In genomic region chr2:183811281-183811680, GRCh38 we compare ENCODE assay signal across 23 cellular contexts.
"Had no signal": no experiment of that assay in that cellular context is flagged by ENCODE, and none has a peak within 500 bp of the region (broad histone marks: within the 10 kb centered on the region; RNA-seq: fewer than 3 reads in every experiment).

No MANE protein-coding gene starts in this region.

- H3K36me3 ChIP-seq: stomach, suprapubic skin, thoracic aorta, thyroid gland, tibial artery, tibial nerve, transverse colon, upper lobe of left lung, upper lobe of right lung, vagina had no signal

- H3K27me3 ChIP-seq: stomach, suprapubic skin, testis, thyroid gland, tibial artery, tibial nerve, transverse colon, upper lobe of left lung, upper lobe of right lung, uterus, vagina had no signal

- H3K4me3 ChIP-seq: stomach, suprapubic skin, testis, thoracic aorta, thyroid gland, tibial artery, tibial nerve, transverse colon, upper lobe of left lung, upper lobe of right lung, uterus, vagina had no signal

- H3K4me1 ChIP-seq: stomach, suprapubic skin, testis, thyroid gland, tibial artery, tibial nerve, transverse colon, upper lobe of left lung, upper lobe of right lung, uterus, vagina had no signal

- DNase-seq: stimulated activated CD4-positive, alpha-beta T cell treated with anti-CD3 and anti-CD28 coated beads, Interleukin-2, amount 100 ng/mL, for 48 hours; stimulated activated CD4-positive, alpha-beta T cell treated with anti-CD3 and anti-CD28 coated beads, Interleukin-4, amount 100 ng/mL, for 1 hour; stimulated activated CD4-positive, alpha-beta T cell treated with anti-CD3 and anti-CD28 coated beads, Interleukin-4, amount 100 ng/mL, for 24 hours; stimulated activated CD4-positive, alpha-beta T cell treated with anti-CD3 and anti-CD28 coated beads, Interleukin-4, amount 100 ng/mL, for 4 hours; stimulated activated CD8-positive, alpha-beta memory T cell treated with anti-CD3 and anti-CD28 coated beads, Interleukin-4, amount 100 ng/mL, for 48 hours; stimulated activated naive B cell treated with anti-CD40 and anti-IgM and Interleukin-4, amounts not matched to agents 10 μg/mL and 1 μg/mL and 100 μg/mL, for 72 hours; stimulated activated naive CD4-positive, alpha-beta T cell; stimulated activated naive CD4-positive, alpha-beta T cell treated with Interleukin-2 at 50 U/mL for 16 hours; stimulated activated naive CD8-positive, alpha-beta T cell treated with anti-CD3 and anti-CD28 coated beads, Interleukin-15, amount 100 ng/mL, for 72 hours; stimulated activated naive CD8-positive, alpha-beta T cell treated with anti-CD3 and anti-CD28 coated beads, Interleukin-15, Interleukin-2, amounts not matched to agents 100 U/mL and 50 U/mL, for 24 hours; stomach; substantia nigra; testis; thyroid gland; tibial artery; transverse colon; upper lobe of left lung; upper lobe of right lung; uterus had no signal

- H3K9me3 ChIP-seq: stomach, suprapubic skin, testis, thoracic aorta, thyroid gland, tibial artery, tibial nerve, transverse colon, upper lobe of left lung, upper lobe of right lung, uterus, vagina had no signal

- H3K27ac ChIP-seq: stomach, suprapubic skin, testis, thoracic aorta, thyroid gland, tibial artery, tibial nerve, transverse colon, upper lobe of left lung, upper lobe of right lung, uterus, vagina had no signal
